In the genomic region with DNA sequence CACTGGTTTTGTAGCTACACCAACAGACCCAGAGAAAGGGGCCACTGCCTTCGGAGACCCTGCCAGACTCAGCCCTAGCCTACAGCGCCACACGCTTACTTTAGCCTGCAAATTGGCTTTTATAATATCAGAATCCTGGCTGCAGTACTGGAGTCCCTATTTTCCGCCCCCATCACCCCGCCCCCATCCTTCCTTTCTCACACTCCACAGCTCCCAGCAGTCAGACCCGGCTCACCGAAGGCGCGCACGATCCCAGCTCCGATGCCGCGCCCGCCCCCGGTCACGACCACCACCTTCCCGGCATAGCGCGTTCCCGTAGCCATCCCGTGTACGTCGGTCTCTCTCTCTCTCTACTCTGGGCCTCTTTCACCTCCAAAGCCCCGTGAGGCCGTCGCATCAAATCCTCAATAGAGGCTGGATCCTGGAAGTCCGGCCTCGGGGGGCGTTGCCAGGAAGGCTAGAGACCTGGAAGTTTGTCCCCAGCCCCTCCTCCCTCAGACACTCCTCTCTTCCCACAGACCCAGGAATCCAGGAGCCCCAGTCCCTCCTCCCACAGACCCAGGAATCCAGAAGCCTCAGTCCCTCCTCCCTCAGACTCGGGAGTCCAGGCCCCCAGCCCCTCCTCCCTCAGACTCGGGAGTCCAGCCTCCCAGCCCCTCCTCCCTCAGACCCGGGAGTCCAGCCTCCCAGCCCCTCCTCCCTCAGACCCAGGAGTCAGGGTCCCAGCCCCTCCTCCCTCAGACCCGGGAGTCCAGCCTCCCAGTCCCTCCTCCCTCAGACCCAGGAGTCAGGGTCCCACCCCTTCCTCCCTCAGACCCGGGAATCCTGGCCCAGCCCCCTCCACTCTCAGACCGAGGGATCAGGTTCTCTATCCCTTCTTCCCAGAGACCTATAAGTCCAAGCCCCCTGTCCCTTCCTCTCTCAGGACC, we compare ENCODE assay signal across 1 cellular context.
TF ChIP-seq lines count a peak whose summit lies in the region.

A gene (minus strand): TSS at position 403 of the 929 bp plus-strand sequence. CDS start 80 bp downstream, at position 323.

TF ChIP-seq in WTC11, 78 proteins besides CTCF, POLR2A, EP300 and RAD21:
- TF ChIP-seq ZNF263 (CRISPR knock-in tag; IDR thresholded peaks at IDR 0.05; ENCODE audit: low read depth) (peak; percentile 93), NFE2L1 (CRISPR knock-in tag; IDR thresholded peaks at IDR 0.05) (peak; percentile 19; the same call in 1 of the 2 replicates), SP1 (CRISPR knock-in tag; conservative IDR thresholded peaks at IDR 0.05) (peak; percentile 13; the same call in 1 of the 2 replicates), RORB (CRISPR knock-in tag; IDR thresholded peaks at IDR 0.05) (no peak), FOXP1 (CRISPR knock-in tag; IDR thresholded peaks at IDR 0.05; ENCODE audit: borderline replicate concordance) (peak; percentile 62; the same call in 1 of the 2 replicates), RELA (CRISPR knock-in tag; IDR thresholded peaks at IDR 0.05; ENCODE audit: borderline replicate concordance) (no peak), MYBL2 (CRISPR knock-in tag; IDR thresholded peaks at IDR 0.05) (peak; percentile 47; the same call in 1 of the 2 replicates)
